ENCODE assay signal across 19 cellular contexts in the genomic region with DNA sequence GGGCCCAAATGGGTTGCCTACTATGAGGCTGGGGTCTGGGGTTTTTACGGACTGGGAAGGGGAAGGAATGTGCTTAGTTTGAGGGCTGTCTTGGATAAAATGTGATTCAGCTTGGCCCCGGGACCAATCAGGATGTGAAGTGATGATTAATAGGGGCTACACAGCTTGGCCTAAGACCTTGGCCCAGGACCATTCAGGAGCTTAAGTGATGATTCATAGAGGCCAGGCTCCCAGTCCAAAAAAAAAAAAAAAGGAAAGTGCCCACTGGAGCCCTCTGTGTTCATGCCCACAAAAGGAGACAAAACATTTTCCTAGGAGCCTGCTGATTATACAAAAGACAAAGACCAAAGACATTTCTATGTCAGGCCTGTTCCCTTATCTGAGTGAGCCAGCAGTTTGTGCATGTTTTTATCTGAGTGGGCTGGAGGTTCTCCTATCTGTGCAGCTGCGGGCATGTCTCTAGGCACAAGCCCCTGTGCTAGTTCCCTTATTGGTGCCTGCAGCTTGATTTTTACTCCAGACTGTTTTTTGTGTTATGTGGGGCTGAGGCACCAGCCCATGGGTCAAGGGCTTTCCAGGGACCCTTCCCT.
A peak's percentile ranks its signal among the peaks of the same experiment; 100 is the strongest.
DNase-seq lines count a peak whose midpoint lies in the region; ATAC-seq lines count a peak whose summit lies in the region.
"Had no signal": no experiment of that assay in that cellular context is flagged by ENCODE, and none has a peak within 500 bp of the region (broad histone marks: within the 10 kb centered on the region; RNA-seq: fewer than 3 reads in every experiment).

No MANE protein-coding gene starts in this region.

- peaks cover 8% of the 10 kb centered on the region for H3K9me3 ChIP-seq in mesodermal cell (ENCODE audit: control insufficient read depth, low read length)
- H3K9me3 ChIP-seq: gastrocnemius medialis, upper lobe of left lung had no signal

- DNase-seq in AG08396 (ENCODE audit: low spot score): peak; percentile 30
- peak; percentile 90 for DNase-seq in OCI-M1 (lab: John Stamatoyannopoulos, UW)
- peak; percentile 0 for DNase-seq in dermis blood vessel endothelial cell
- no peak for DNase-seq in activated CD4-positive, alpha-beta T cell treated with anti-CD3 and anti-CD28 coated beads, Interleukin-2, amount 10 ng/mL, durations not matched to agents 7 days and 5 days
- no peak for DNase-seq in NCI-H128 (lab: John Stamatoyannopoulos, UW; ENCODE audit: unreplicated experiment)
- DNase-seq in substantia nigra (lab: John Stamatoyannopoulos, UW): no peak
- DNase-seq: activated naive CD4-positive, alpha-beta T cell treated with Interleukin-2 at 50 U/mL for 16 hours; AML-193; DMS153; gastrocnemius medialis; left cardiac atrium; NCI-H345; PC-9; T-helper 2 cell; upper lobe of left lung had no signal

- CTCF ChIA-PET in activated CD4-positive, alpha-beta T cell treated with anti-CD3 and anti-CD28 coated beads, Interleukin-2, amount 10 ng/mL, durations not matched to agents 7 days and 5 days (lab: Charles Lee): no interaction called here

- H3K27ac ChIP-seq in mesodermal cell (ENCODE audit: low read depth, low read length, severe bottlenecking): peak overlapping the region; percentile 54
- no peak overlapping the region for H3K27ac ChIP-seq in substantia nigra (ENCODE audit: low read depth, low read length, poor library complexity, severe bottlenecking)
- H3K27ac ChIP-seq: gastrocnemius medialis, PC-9, upper lobe of left lung had no signal

- H3K9me3 Mint-ChIP-seq in activated CD4-positive, alpha-beta T cell treated with anti-CD3 and anti-CD28 coated beads, Interleukin-2, amount 10 ng/mL, durations not matched to agents 7 days and 5 days: peaks cover 5% of the 10 kb centered on the region

- H3K4me1 ChIP-seq in mesodermal cell (ENCODE audit: control insufficient read depth, insufficient read depth, low read length, poor library complexity, severe bottlenecking): peaks cover 16% of the 10 kb centered on the region
- H3K4me1 ChIP-seq: gastrocnemius medialis, upper lobe of left lung had no signal

- H3K4me3 Mint-ChIP-seq in activated CD4-positive, alpha-beta T cell treated with anti-CD3 and anti-CD28 coated beads, Interleukin-2, amount 10 ng/mL, durations not matched to agents 7 days and 5 days: no peak overlapping the region
- H3K4me3 Mint-ChIP-seq: nephron had no signal

- ATAC-seq in HG03354 (IDR thresholded peaks at IDR 0.05; ENCODE audit: poor library complexity, severe bottlenecking, unreplicated experiment): no peak
- ATAC-seq: gastrocnemius medialis, GM12878, left cardiac atrium had no signal

- H3K4me1 Mint-ChIP-seq in activated CD4-positive, alpha-beta T cell treated with anti-CD3 and anti-CD28 coated beads, Interleukin-2, amount 10 ng/mL, durations not matched to agents 7 days and 5 days: no peaks in the 10 kb centered on the region

- POLR2A ChIA-PET in activated CD4-positive, alpha-beta T cell treated with anti-CD3 and anti-CD28 coated beads, Interleukin-2, amount 10 ng/mL, durations not matched to agents 7 days and 5 days (lab: Charles Lee): no interaction called here

- H3K36me3 Mint-ChIP-seq in activated CD4-positive, alpha-beta T cell treated with anti-CD3 and anti-CD28 coated beads, Interleukin-2, amount 10 ng/mL, durations not matched to agents 7 days and 5 days (ENCODE audit: low read depth): no peaks in the 10 kb centered on the region

- H3K36me3 ChIP-seq in mesodermal cell (ENCODE audit: control insufficient read depth, insufficient read depth, low read length): no peaks in the 10 kb centered on the region
- H3K36me3 ChIP-seq: gastrocnemius medialis, upper lobe of left lung had no signal

- WGBS in mesodermal cell (ENCODE audit: insufficient coverage in 2 of 2), 2 experiments: 80 to 90% methylated on average over 2 to 3 of the region's 3 CpGs

- no peak overlapping the region for H3K27ac Mint-ChIP-seq in activated CD4-positive, alpha-beta T cell treated with anti-CD3 and anti-CD28 coated beads, Interleukin-2, amount 10 ng/mL, durations not matched to agents 7 days and 5 days
- H3K27ac Mint-ChIP-seq: nephron had no signal

- no peaks in the 10 kb centered on the region for H3K27me3 Mint-ChIP-seq in activated CD4-positive, alpha-beta T cell treated with anti-CD3 and anti-CD28 coated beads, Interleukin-2, amount 10 ng/mL, durations not matched to agents 7 days and 5 days

- H3K4me3 ChIP-seq in mesodermal cell (ENCODE audit: extremely low read depth, insufficient read depth, low read length, poor library complexity, severe bottlenecking): no peak overlapping the region
- H3K4me3 ChIP-seq: gastrocnemius medialis, GM12878, PC-9, upper lobe of left lung had no signal

Comparison
In these comparisons a context has a peak if more than half of its experiments do, and no peak if none do; other contexts are left out.
1. DNase-seq: peak in AG08396 (single experiment), OCI-M1 (single experiment) and dermis blood vessel endothelial cell (single experiment); none in activated CD4-positive, alpha-beta T cell treated with anti-CD3 and anti-CD28 coated beads, Interleukin-2, amount 10 ng/mL, durations not matched to agents 7 days and 5 days (single experiment), NCI-H128 (single experiment) and substantia nigra (0 of 49).